Comparison of ENCODE assay signal across 1 cellular context in genomic region chr17:81365148-81365600, GRCh38.
TF ChIP-seq lines count a peak whose summit lies in the region.

No MANE protein-coding gene starts in this region.

TF ChIP-seq in HepG2, 621 proteins besides CTCF, POLR2A, EP300 and RAD21 (continued from another document):
- TF ChIP-seq THAP7 (CRISPR knock-in tag; IDR thresholded peaks at IDR 0.05) (no peak), MTA1 (CRISPR knock-in tag; IDR thresholded peaks at IDR 0.05; ENCODE audit: borderline replicate concordance) (no peak), FOXC1 (CRISPR knock-in tag; IDR thresholded peaks at IDR 0.05; ENCODE audit: borderline replicate concordance) (no peak), MLLT10 (CRISPR knock-in tag; IDR thresholded peaks at IDR 0.05) (no peak), ZNF780A (CRISPR knock-in tag; IDR thresholded peaks at IDR 0.05) (no peak)
- TF ChIP-seq, protein P1, sequence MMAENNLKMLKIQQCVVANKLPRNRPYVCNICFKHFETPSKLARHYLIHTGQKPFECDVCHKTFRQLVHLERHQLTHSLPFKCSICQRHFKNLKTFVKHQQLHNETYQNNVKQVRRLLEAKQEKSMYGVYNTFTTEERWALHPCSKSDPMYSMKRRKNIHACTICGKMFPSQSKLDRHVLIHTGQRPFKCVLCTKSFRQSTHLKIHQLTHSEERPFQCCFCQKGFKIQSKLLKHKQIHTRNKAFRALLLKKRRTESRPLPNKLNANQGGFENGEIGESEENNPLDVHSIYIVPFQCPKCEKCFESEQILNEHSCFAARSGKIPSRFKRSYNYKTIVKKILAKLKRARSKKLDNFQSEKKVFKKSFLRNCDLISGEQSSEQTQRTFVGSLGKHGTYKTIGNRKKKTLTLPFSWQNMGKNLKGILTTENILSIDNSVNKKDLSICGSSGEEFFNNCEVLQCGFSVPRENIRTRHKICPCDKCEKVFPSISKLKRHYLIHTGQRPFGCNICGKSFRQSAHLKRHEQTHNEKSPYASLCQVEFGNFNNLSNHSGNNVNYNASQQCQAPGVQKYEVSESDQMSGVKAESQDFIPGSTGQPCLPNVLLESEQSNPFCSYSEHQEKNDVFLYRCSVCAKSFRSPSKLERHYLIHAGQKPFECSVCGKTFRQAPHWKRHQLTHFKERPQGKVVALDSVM (CRISPR knock-in tag; IDR thresholded peaks at IDR 0.05), result no peak
- TF ChIP-seq, protein P2, sequence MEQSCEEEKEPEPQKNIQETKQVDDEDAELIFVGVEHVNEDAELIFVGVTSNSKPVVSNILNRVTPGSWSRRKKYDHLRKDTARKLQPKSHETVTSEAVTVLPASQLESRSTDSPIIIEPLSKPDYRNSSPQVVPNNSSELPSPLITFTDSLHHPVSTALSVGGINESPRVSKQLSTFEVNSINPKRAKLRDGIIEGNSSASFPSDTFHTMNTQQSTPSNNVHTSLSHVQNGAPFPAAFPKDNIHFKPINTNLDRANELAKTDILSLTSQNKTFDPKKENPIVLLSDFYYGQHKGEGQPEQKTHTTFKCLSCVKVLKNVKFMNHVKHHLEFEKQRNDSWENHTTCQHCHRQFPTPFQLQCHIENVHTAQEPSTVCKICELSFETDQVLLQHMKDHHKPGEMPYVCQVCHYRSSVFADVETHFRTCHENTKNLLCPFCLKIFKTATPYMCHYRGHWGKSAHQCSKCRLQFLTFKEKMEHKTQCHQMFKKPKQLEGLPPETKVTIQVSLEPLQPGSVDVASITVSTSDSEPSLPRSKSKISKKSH (CRISPR knock-in tag; IDR thresholded peaks at IDR 0.05; ENCODE audit: borderline replicate concordance), result no peak
